ENCODE assay signal across 8 cellular contexts in genomic region chr20:53948383-53949318, GRCh38.
DNase-seq lines count a peak whose midpoint lies in the region; ATAC-seq and TF ChIP-seq lines count a peak whose summit lies in the region.

No MANE protein-coding gene starts in this region.

- no CpG with 5 or more reads among the region's 11 CpGs for WGBS in mesendoderm (ENCODE audit: extremely low coverage, insufficient coverage, low lambda C conversion rate)

- H3K27ac ChIP-seq in SJCRH30 (no peak overlapping the region), mesendoderm (ENCODE audit: low read depth, low read length) (no peak overlapping the region)

- peaks cover 8% of the 10 kb centered on the region for H3K9me3 ChIP-seq in SJCRH30 (replicated peaks)

- H4K8ac ChIP-seq in mesendoderm (ENCODE audit: low read depth, low read length): no peak overlapping the region

- no peak overlapping the region for H3K23ac ChIP-seq in mesendoderm (ENCODE audit: low read length)

- no peak overlapping the region for H2BK120ac ChIP-seq in mesendoderm (ENCODE audit: low read depth, low read length)

- in situ Hi-C loops in GM13976 (cut with MboI; ENCODE audit: low sequenced_read_pairs, unreplicated experiment): loop anchor here (5.0 to 25.0 kb wide), 3 partner anchors 114 to 534 kb away; partner anchors contain the start of gene ZNF217

- H2AK5ac ChIP-seq in mesendoderm (ENCODE audit: low read length): no peak overlapping the region

- no peak overlapping the region for H3K18ac ChIP-seq in mesendoderm (ENCODE audit: low read length)

- ATAC-seq in GM18519 (IDR thresholded peaks at IDR 0.05; ENCODE audit: low FRiP score, unreplicated experiment) (peak; percentile 18), naive B cell (ENCODE audit: low read depth in 2 of 2) (peak; percentile 39 to 56), Right ventricle myocardium inferior (no peak)

- no peaks in the 10 kb centered on the region for H3K79me2 ChIP-seq in mesendoderm (ENCODE audit: control insufficient read depth, insufficient read depth, low read length)

- H3K27me3 ChIP-seq in SJCRH30: no peaks in the 10 kb centered on the region
- H3K27me3 ChIP-seq in mesendoderm (ENCODE audit: insufficient read depth, low read length, poor library complexity): no peaks in the 10 kb centered on the region

- H3K4me3 ChIP-seq in SJCRH30 (peak overlapping the region; percentile 4; the same call in 1 of the 2 replicates), mesendoderm (ENCODE audit: low read length) (no peak overlapping the region)

- H3K79me1 ChIP-seq in mesendoderm (ENCODE audit: low read length): no peaks in the 10 kb centered on the region

- no peak overlapping the region for H2BK15ac ChIP-seq in mesendoderm (replicated peaks; ENCODE audit: low read depth)

- H3K27me3 Mint-ChIP-seq in HFFc6 (ENCODE audit: insufficient read depth): no peaks in the 10 kb centered on the region; the same call in 1 of the 2 replicates
- no peaks in the 10 kb centered on the region for H3K27me3 Mint-ChIP-seq in naive B cell

- peaks cover 33% of the 10 kb centered on the region for H3K4me1 Mint-ChIP-seq in HFFc6 (ENCODE audit: low read depth)
- peaks cover 22 to 32% (median 29%) of the 10 kb centered on the region in 3 donors for H3K4me1 Mint-ChIP-seq in naive B cell

- H3K27ac Mint-ChIP-seq in HFFc6: peak overlapping the region; percentile 87
- H3K27ac Mint-ChIP-seq in naive B cell: peak overlapping the region; percentile 79 to 94 (median 90)

- H3K4ac ChIP-seq in mesendoderm (ENCODE audit: low read depth, low read length): no peak overlapping the region

- DNase-seq in HFFc6 (no peak), SJCRH30 (no peak), naive B cell (no peak), GM13976 (ENCODE audit: low spot score) (no peak), mesendoderm (no peak), Right ventricle myocardium inferior (ENCODE audit: missing footprints) (no peak), NCI-H1417 treated with DMSO at 0.1 percent for 48 hours (lab: John Stamatoyannopoulos, UW) (no peak)

- H3K36me3 Mint-ChIP-seq in HFFc6 (ENCODE audit: low read depth) (peaks cover 8% of the 10 kb centered on the region; the same call in 1 of the 2 replicates), naive B cell (peaks cover 0 to 9% of the 10 kb centered on the region in 2 donors)

- H3K36me3 ChIP-seq in SJCRH30 (no peaks in the 10 kb centered on the region), mesendoderm (ENCODE audit: control insufficient read depth, insufficient read depth, low read length) (no peaks in the 10 kb centered on the region)

- intact Hi-C loops in Right ventricle myocardium inferior (cut with DNase I): no loop called here

- H3K9me3 Mint-ChIP-seq in HFFc6: peaks cover 8% of the 10 kb centered on the region; the same call in 1 of the 2 replicates
- peaks cover 5 to 22% (median 8%) of the 10 kb centered on the region in 7 donors for H3K9me3 Mint-ChIP-seq in naive B cell

- H3K4me1 ChIP-seq in SJCRH30: peaks cover 9% of the 10 kb centered on the region
- peaks cover 8% of the 10 kb centered on the region for H3K4me1 ChIP-seq in mesendoderm (ENCODE audit: control insufficient read depth, low read depth, low read length)

- no peak overlapping the region for H3K9ac ChIP-seq in mesendoderm (ENCODE audit: low read length)

- H3K4me2 ChIP-seq in mesendoderm (ENCODE audit: low read length): no peak overlapping the region

- H3K4me3 Mint-ChIP-seq in HFFc6 (peak overlapping the region; percentile 58), naive B cell (peak overlapping the region; percentile 18 to 75 (median 63))

- no peak overlapping the region for H3K56ac ChIP-seq in mesendoderm (ENCODE audit: low read length)

- no peak for TF ChIP-seq CTCF in HFFc6 (IDR thresholded peaks at IDR 0.05)
- no peak for TF ChIP-seq CTCF in GM13976 (IDR thresholded peaks at IDR 0.05; ENCODE audit: borderline replicate concordance, control extremely low read depth, extremely low read depth, insufficient read depth, missing control alignments)

- no peak overlapping the region for H4K5ac ChIP-seq in mesendoderm (ENCODE audit: low read length)

- no peak overlapping the region for H2BK5ac ChIP-seq in mesendoderm (ENCODE audit: low read length)
